11 cellular contexts compared by ENCODE assay signal in genomic region chr6:96394727-96395126, GRCh38.
DNase-seq lines count a peak whose midpoint lies in the region; FAIRE-seq and TF ChIP-seq lines count a peak whose summit lies in the region.
"Had no signal": no experiment of that assay in that cellular context is flagged by ENCODE, and none has a peak within 500 bp of the region (broad histone marks: within the 10 kb centered on the region; RNA-seq: fewer than 3 reads in every experiment).

No MANE protein-coding gene starts in this region.

- H3K27ac ChIP-seq in Karpas-422 (ENCODE audit: low read length), result no peak overlapping the region
- no peak overlapping the region for H3K27ac ChIP-seq in stomach
- H3K27ac ChIP-seq: A549, skin epidermis had no signal

- no peaks in the 10 kb centered on the region for H4K20me1 ChIP-seq in Karpas-422 (ENCODE audit: insufficient read depth, low read depth, low read length)

- H3K9me3 ChIP-seq in Karpas-422 (ENCODE audit: low read length), result peaks cover 4% of the 10 kb centered on the region; the same call in 1 of the 2 replicates
- H3K9me3 ChIP-seq in stomach, result no peaks in the 10 kb centered on the region
- H3K9me3 ChIP-seq: A549 had no signal

- no peaks in the 10 kb centered on the region for H3K9me2 ChIP-seq in Karpas-422 (replicated peaks; ENCODE audit: insufficient read depth, low read length)

- TF ChIP-seq EP300 in stomach (IDR thresholded peaks at IDR 0.05), result no peak

- H3K9ac ChIP-seq in Karpas-422 (ENCODE audit: low read length), result no peak overlapping the region

- TF ChIP-seq CTCF in bronchial epithelial cell (IDR thresholded peaks at IDR 0.05; ENCODE audit: insufficient read depth, low read length, severe bottlenecking) (peak; percentile 27), stomach (IDR thresholded peaks at IDR 0.05) (peak in 2 of 7 experiments; percentile 20 to 28)

- WGBS in stomach, 5 donors, result 50 to 71% (median 57%) methylated on average over 3 of the region's 3 CpGs

- H3K4me3 ChIP-seq in Karpas-422 (ENCODE audit: low read length) (no peak overlapping the region), bronchial epithelial cell (ENCODE audit: low read depth, low read length) (no peak overlapping the region), stomach (no peak overlapping the region)
- H3K4me3 ChIP-seq: A549, skin epidermis had no signal

- intact Hi-C loops in stomach (cut with DNase I; ENCODE audit: low total_unique reads), result no loop called here

- no peaks in the 10 kb centered on the region for H3K79me2 ChIP-seq in Karpas-422 (ENCODE audit: low read length)

- H3K27me3 ChIP-seq in Karpas-422 (ENCODE audit: low read length) (peaks cover 3% of the 10 kb centered on the region; the same call in 1 of the 2 replicates), bronchial epithelial cell (ENCODE audit: control insufficient read depth, insufficient read depth, low read length) (no peaks in the 10 kb centered on the region), stomach (no peaks in the 10 kb centered on the region)

- FAIRE-seq in bronchial epithelial cell (lab: Jason Lieb, UNC), result no peak
- FAIRE-seq: A549 had no signal

- H3K4me2 ChIP-seq in Karpas-422 (ENCODE audit: low read depth, low read length, poor library complexity, severe bottlenecking), result no peak overlapping the region
- H3K4me2 ChIP-seq: A549 had no signal

- no peaks in the 10 kb centered on the region; the same call in 1 of the 2 replicates for H3K4me1 ChIP-seq in Karpas-422 (ENCODE audit: low read length)
- peaks cover 0 to 5% (median 1%) of the 10 kb centered on the region in 4 donors for H3K4me1 ChIP-seq in stomach
- H3K4me1 ChIP-seq: A549 had no signal

- H3K36me3 ChIP-seq in Karpas-422 (ENCODE audit: insufficient read depth, low read length) (no peaks in the 10 kb centered on the region), bronchial epithelial cell (ENCODE audit: control insufficient read depth, insufficient read depth, low read length) (no peaks in the 10 kb centered on the region), stomach (no peaks in the 10 kb centered on the region)

- no peak for TF ChIP-seq POLR2A in stomach (IDR thresholded peaks at IDR 0.05)

- H2AFZ ChIP-seq in Karpas-422 (ENCODE audit: low read length), result no peak overlapping the region

- DNase-seq in NCI-H1092 treated with DMSO at 0.1 percent for 48 hours (lab: John Stamatoyannopoulos, UW) (peak; percentile 15), NCI-H1092 (lab: John Stamatoyannopoulos, UW) (no peak), Karpas-422 (peak; percentile 43), bronchial epithelial cell (ENCODE audit: low read depth) (peak; percentile 28), pons (ENCODE audit: low spot score) (peak; percentile 42), CD1c-positive myeloid dendritic cell (ENCODE audit: extremely low spot score) (no peak), stomach (no peak)
- DNase-seq in effector CD8-positive, alpha-beta T cell (lab: John Stamatoyannopoulos, UW), result no peak
- DNase-seq: left cardiac atrium had no signal

Comparison
In these comparisons a context has a peak if more than half of its experiments do, and no peak if none do; other contexts are left out.
1. DNase-seq: peak in NCI-H1092 treated with DMSO at 0.1 percent for 48 hours (single experiment), Karpas-422 (single experiment), bronchial epithelial cell (single experiment) and pons (single experiment); none in NCI-H1092 (single experiment), CD1c-positive myeloid dendritic cell (single experiment), stomach (single experiment) and effector CD8-positive, alpha-beta T cell (single experiment).